In genomic region chr6:11367638-11368199, GRCh38 we compare ENCODE assay signal across 10 cellular contexts.
A peak's percentile ranks its signal among the peaks of the same experiment; 100 is the strongest.
DNase-seq lines count a peak whose midpoint lies in the region; FAIRE-seq and TF ChIP-seq lines count a peak whose summit lies in the region.
"Had no signal": no experiment of that assay in that cellular context is flagged by ENCODE, and none has a peak within 500 bp of the region (broad histone marks: within the 10 kb centered on the region; RNA-seq: fewer than 3 reads in every experiment).

No MANE protein-coding gene starts in this region.

- H3K9me3 ChIP-seq in esophagus muscularis mucosa (no peaks in the 10 kb centered on the region), osteoblast (ENCODE audit: low read depth, low read length) (no peaks in the 10 kb centered on the region)

- H3K79me2 ChIP-seq in osteoblast (ENCODE audit: insufficient read depth, low read length) = no peaks in the 10 kb centered on the region

- peaks cover 37 to 47% (median 42%) of the 10 kb centered on the region in 4 donors for H3K4me1 ChIP-seq in esophagus muscularis mucosa
- peaks cover 10% of the 10 kb centered on the region for H3K4me1 ChIP-seq in osteoblast (ENCODE audit: insufficient read depth, low read length)

- FAIRE-seq in RCC 7860 (lab: Jason Lieb, UNC) = peak; percentile 94
- FAIRE-seq: HTR-8/SVneo had no signal

- H2AFZ ChIP-seq in osteoblast (ENCODE audit: low read length) = peak overlapping the region; percentile 14

- no peak for TF ChIP-seq POLR2A in esophagus muscularis mucosa (IDR thresholded peaks at IDR 0.05; ENCODE audit: low read depth)

- no peak overlapping the region for H3K4me2 ChIP-seq in osteoblast (ENCODE audit: insufficient read depth, low read length)

- H3K4me3 ChIP-seq in esophagus muscularis mucosa (no peak overlapping the region), osteoblast (ENCODE audit: insufficient read depth, low read length) (no peak overlapping the region)

- DNase-seq in GM03348 (ENCODE audit: low spot score) (peak; percentile 20), RCC 7860 (ENCODE audit: low spot score) (peak; percentile 89), esophagus muscularis mucosa (ENCODE audit: extremely low spot score) (no peak), osteoblast (ENCODE audit: insufficient read length, low spot score, missing footprints) (no peak), DMS53 treated with DMSO at 0.1 percent for 48 hours (lab: John Stamatoyannopoulos, UW; ENCODE audit: unreplicated experiment) (no peak), RKO (ENCODE audit: low spot score) (no peak), NCI-H2029 treated with DMSO at 0.1 percent for 48 hours (lab: John Stamatoyannopoulos, UW) (no peak)
- DNase-seq: DMS53, NCI-H446 treated with DMSO at 0.1 percent for 48 hours had no signal

- H3K27ac ChIP-seq in esophagus muscularis mucosa (replicated peaks in 1 of 4) (peak overlapping the region; percentile 4 to 78 (median 42)), osteoblast (ENCODE audit: low read depth, low read length) (no peak overlapping the region)

- intact Hi-C loops in esophagus muscularis mucosa (cut with DNase I) = no loop called here

- no peak for TF ChIP-seq EP300 in esophagus muscularis mucosa (IDR thresholded peaks at IDR 0.05)

- H3K27me3 ChIP-seq in esophagus muscularis mucosa (no peaks in the 10 kb centered on the region), osteoblast (ENCODE audit: insufficient read depth, low read length) (no peaks in the 10 kb centered on the region)

- TF ChIP-seq CTCF in esophagus muscularis mucosa (IDR thresholded peaks at IDR 0.05) (no peak), osteoblast (IDR thresholded peaks at IDR 0.05; ENCODE audit: extremely low read depth, low read depth, low read length) (no peak)

- WGBS in esophagus muscularis mucosa = 72% methylated on average over 6 of the region's 6 CpGs

- H4K20me1 ChIP-seq in osteoblast (ENCODE audit: insufficient read depth, low read length) = no peaks in the 10 kb centered on the region

- no peaks in the 10 kb centered on the region for H3K36me3 ChIP-seq in esophagus muscularis mucosa
- H3K36me3 ChIP-seq in osteoblast (ENCODE audit: insufficient read depth, low read length) = no peaks in the 10 kb centered on the region

Comparison
In these comparisons a context has a peak if more than half of its experiments do, and no peak if none do; other contexts are left out.
1. DNase-seq: peak in GM03348 (single experiment) and RCC 7860 (single experiment); none in esophagus muscularis mucosa (single experiment), osteoblast (single experiment), DMS53 treated with DMSO at 0.1 percent for 48 hours (single experiment), RKO (single experiment) and NCI-H2029 treated with DMSO at 0.1 percent for 48 hours (single experiment).